ENCODE assay signal across 22 cellular contexts in genomic region chr3:167723025-167723512, GRCh38. TPM values are rescaled to one million over a fixed set of nuclear protein-coding genes. Genes with fewer than 3 reads are reported as not detected.
DNase-seq lines count a peak whose midpoint lies in the region; ATAC-seq and TF ChIP-seq lines count a peak whose summit lies in the region.
"Had no signal": no experiment of that assay in that cellular context is flagged by ENCODE, and none has a peak within 500 bp of the region (broad histone marks: within the 10 kb centered on the region; RNA-seq: fewer than 3 reads in every experiment).

No MANE protein-coding gene starts in this region.

- peak; percentile 1 for DNase-seq in H7
- DNase-seq in T-helper 17 cell, result no peak
- peak; percentile 12 to 43 for DNase-seq in erythroblast (lab: John Stamatoyannopoulos, UW)
- no peak for DNase-seq in progenitor cell of endocrine pancreas (ENCODE audit: low spot score, unreplicated experiment)
- DNase-seq: BE2C; COR-L47; DMS79 treated with DMSO at 0.1 percent for 48 hours; NCI-H1092; NCI-H1436; NCI-H1930; NCI-H2227 treated with DMSO at 0.1 percent for 48 hours; NCI-H510A treated with DMSO at 0.1 percent for 48 hours; NCI-H774; NK-92 treated with Interleukin-12 subunit alpha and Interleukin-12 subunit beta, amount 100 ng/mL, for 24 hours; SIG-M5; SK-N-SH had no signal

- no peak overlapping the region for H3K4me3 Mint-ChIP-seq in T-helper 17 cell
- no peak overlapping the region for H3K4me3 Mint-ChIP-seq in progenitor cell of endocrine pancreas (ENCODE audit: low read depth)

- H3K36me3 Mint-ChIP-seq in T-helper 17 cell (ENCODE audit: low read depth), result peaks cover 9% of the 10 kb centered on the region
- H3K36me3 Mint-ChIP-seq in progenitor cell of endocrine pancreas (ENCODE audit: insufficient read depth), result peaks cover 20% of the 10 kb centered on the region

- TF ChIP-seq CTCF in progenitor cell of endocrine pancreas (IDR thresholded peaks at IDR 0.05; ENCODE audit: unreplicated experiment), result no peak

- H3K9me3 Mint-ChIP-seq in progenitor cell of endocrine pancreas (ENCODE audit: low read depth), result no peaks in the 10 kb centered on the region

- ATAC-seq in T-helper 17 cell (no peak), HG03432 (IDR thresholded peaks at IDR 0.05; ENCODE audit: unreplicated experiment) (no peak), HG02678 (IDR thresholded peaks at IDR 0.05; ENCODE audit: unreplicated experiment) (no peak), GM18505 (IDR thresholded peaks at IDR 0.05; ENCODE audit: unreplicated experiment) (no peak)
- ATAC-seq: A549, HepG2, Panc1 had no signal

- no peak overlapping the region for H3K4me3 ChIP-seq in H7 (ENCODE audit: insufficient read depth, low read depth, low read length)
- H3K4me3 ChIP-seq: A549 had no signal

- TF ChIP-seq POLR2A in erythroblast (IDR thresholded peaks at IDR 0.05; ENCODE audit: low read length) (no peak), GM18505 (IDR thresholded peaks at IDR 0.05; ENCODE audit: borderline replicate concordance, extremely low read depth, insufficient read depth, insufficient read length) (no peak)

- H3K27me3 Mint-ChIP-seq in T-helper 17 cell, result no peaks in the 10 kb centered on the region
- no peaks in the 10 kb centered on the region for H3K27me3 Mint-ChIP-seq in progenitor cell of endocrine pancreas

- no peaks in the 10 kb centered on the region for H3K9me3 ChIP-seq in T-helper 17 cell (ENCODE audit: control insufficient read depth, low read length, poor library complexity, severe bottlenecking)
- H3K9me3 ChIP-seq: A549, BE2C, SK-N-SH had no signal

- H3K4me1 Mint-ChIP-seq in T-helper 17 cell, result peaks cover 38% of the 10 kb centered on the region
- peaks cover 22% of the 10 kb centered on the region for H3K4me1 Mint-ChIP-seq in progenitor cell of endocrine pancreas (ENCODE audit: low read depth)

- no peaks in the 10 kb centered on the region for H3K27me3 ChIP-seq in H7 (ENCODE audit: control insufficient read depth, insufficient read depth, low read length)
- H3K27me3 ChIP-seq: BE2C had no signal

- H3K36me3 ChIP-seq in H7 (replicated peaks; ENCODE audit: control insufficient read depth, insufficient read depth, low read length), result peaks cover 5% of the 10 kb centered on the region

- H3K27ac Mint-ChIP-seq in T-helper 17 cell (peak overlapping the region; percentile 63), progenitor cell of endocrine pancreas (peak overlapping the region; percentile 27)

RNA-seq across cellular contexts. Expression of gene PDCD10, which starts 11.6 kb away (rescaled TPM):
- 53.3 and 68.5 TPM in 2 replicates for total RNA-seq in H7 (2014; rRNA removed; shearing (Covaris generic))
- total RNA-seq in T-helper 17 cell, result 10 to 100 TPM; 51.1 to 55.5 TPM
- 45.7 and 48.6 TPM in 2 replicates for total RNA-seq in progenitor cell of endocrine pancreas

RNA-seq across cellular contexts. Expression of gene SERPINI1, which starts 12.5 kb away (rescaled TPM):
- 6.5 and 8.3 TPM in 2 replicates for total RNA-seq in H7 (2014; rRNA removed; shearing (Covaris generic))
- 1 to 10 TPM; 2.8 to 3.6 TPM for total RNA-seq in T-helper 17 cell
- total RNA-seq in progenitor cell of endocrine pancreas, result 10.7 and 11.7 TPM in 2 replicates

Comparison
In these comparisons a context has a peak if more than half of its experiments do, and no peak if none do; other contexts are left out.
1. DNase-seq: peak in H7 (single experiment) and erythroblast (2 of 2); none in T-helper 17 cell (0 of 3) and progenitor cell of endocrine pancreas (single experiment).